ENCODE assay signal across 25 cellular contexts in genomic region chr1:228918335-228918734, GRCh38.
"Had no signal": no experiment of that assay in that cellular context is flagged by ENCODE, and none has a peak within 500 bp of the region (broad histone marks: within the 10 kb centered on the region; RNA-seq: fewer than 3 reads in every experiment).

No MANE protein-coding gene starts in this region.

- H3K4me1 Mint-ChIP-seq: activated CD4-positive, alpha-beta T cell treated with anti-CD3 and anti-CD28 coated beads, Interleukin-2, amount 10 ng/mL, durations not matched to agents 24 days and 14 days had no signal

- H3K36me3 Mint-ChIP-seq: activated naive CD4-positive, alpha-beta T cell treated with anti-CD3 and anti-CD28 coated beads, Interleukin-2, amount 50 U/mL, for 24 hours had no signal

- H3K4me3 Mint-ChIP-seq: activated CD4-positive, alpha-beta T cell treated with anti-CD3 and anti-CD28 coated beads, Interleukin-2, amount 10 ng/mL, durations not matched to agents 24 days and 14 days; activated CD8-positive, alpha-beta memory T cell treated with anti-CD3 and anti-CD28 coated beads, Interleukin-2, amount 10 ng/mL, durations not matched to agents 7 days and 5 days; activated naive CD4-positive, alpha-beta T cell treated with anti-CD3 and anti-CD28 coated beads, Interleukin-2, amount 50 U/mL, for 24 hours; activated T-cell treated with anti-CD3 and anti-CD28 coated beads, Interleukin-2, amount 50 U/mL, for 24 hours; activated T-helper 1 cell treated with anti-CD3 and anti-CD28 coated beads, Interleukin-12 subunit alpha, Interleukin-12 subunit beta, Interleukin-2, Interleukin-4 antibody, amounts not matched to agents 30 ng/mL and 10 ng/mL and 1 ng/mL, durations not matched to agents 14 hours and 24 hours and 36 hours; WTC11 had no signal

- H3K27ac Mint-ChIP-seq: activated CD4-positive, alpha-beta T cell treated with anti-CD3 and anti-CD28 coated beads, Interleukin-2, amount 10 ng/mL, durations not matched to agents 24 days and 14 days; activated CD8-positive, alpha-beta memory T cell treated with anti-CD3 and anti-CD28 coated beads, Interleukin-2, amount 10 ng/mL, durations not matched to agents 7 days and 5 days; activated naive CD4-positive, alpha-beta T cell treated with anti-CD3 and anti-CD28 coated beads, Interleukin-2, amount 50 U/mL, for 24 hours; activated T-cell treated with anti-CD3 and anti-CD28 coated beads, Interleukin-2, amount 50 U/mL, for 24 hours; activated T-helper 1 cell treated with anti-CD3 and anti-CD28 coated beads, Interleukin-12 subunit alpha, Interleukin-12 subunit beta, Interleukin-2, Interleukin-4 antibody, amounts not matched to agents 30 ng/mL and 10 ng/mL and 1 ng/mL, durations not matched to agents 14 hours and 24 hours and 36 hours; T-helper 17 cell; WTC11 had no signal

- DNase-seq: activated CD4-positive, alpha-beta T cell treated with anti-CD3 and anti-CD28 coated beads for 1 hour; activated CD4-positive, alpha-beta T cell treated with anti-CD3 and anti-CD28 coated beads, Interleukin-2, amount 10 ng/mL, durations not matched to agents 24 days and 14 days; activated CD4-positive, alpha-beta T cell treated with anti-CD3 and anti-CD28 coated beads, Interleukin-2, amount 50 U/mL, for 48 hours; activated CD8-positive, alpha-beta memory T cell treated with anti-CD3 and anti-CD28 coated beads, Interleukin-2, amount 10 ng/mL, durations not matched to agents 7 days and 5 days; activated effector memory CD4-positive, alpha-beta T cell treated with Interleukin-2 at 50 U/mL for 16 hours; activated naive CD4-positive, alpha-beta T cell; activated T-cell treated with anti-CD3 and anti-CD28 coated beads, Interleukin-2, amount 50 U/mL, for 24 hours; aorta; NCI-H1092 treated with DMSO at 0.1 percent for 48 hours; NCI-H1417 treated with DMSO at 0.1 percent for 48 hours; NCI-H1694; NCI-H2029; NCI-H2107; NCI-H2171 treated with DMSO at 0.1 percent for 48 hours; NCI-H226; NCI-H774; Peyer's patch; SHP77 treated with DMSO at 0.1 percent for 48 hours; T-helper 17 cell; T-helper 9 cell had no signal

- H3K9me3 ChIP-seq: Peyer's patch had no signal

- H3K9ac ChIP-seq: KMS-11 had no signal

- H3K27me3 Mint-ChIP-seq: activated CD4-positive, alpha-beta T cell treated with anti-CD3 and anti-CD28 coated beads, Interleukin-2, amount 10 ng/mL, durations not matched to agents 24 days and 14 days; activated CD8-positive, alpha-beta memory T cell treated with anti-CD3 and anti-CD28 coated beads, Interleukin-2, amount 10 ng/mL, durations not matched to agents 7 days and 5 days; activated naive CD4-positive, alpha-beta T cell treated with anti-CD3 and anti-CD28 coated beads, Interleukin-2, amount 50 U/mL, for 24 hours; activated T-cell treated with anti-CD3 and anti-CD28 coated beads, Interleukin-2, amount 50 U/mL, for 24 hours; T-helper 17 cell had no signal

- H3K36me3 ChIP-seq: Peyer's patch had no signal

- ATAC-seq: activated CD8-positive, alpha-beta memory T cell treated with anti-CD3 and anti-CD28 coated beads, Interleukin-2, amount 10 ng/mL, durations not matched to agents 7 days and 5 days; T-helper 17 cell; WTC11 had no signal

- H3K4me1 ChIP-seq: Peyer's patch had no signal

- H3K27me3 ChIP-seq: Peyer's patch had no signal

- H3K27ac ChIP-seq: KMS-11, Peyer's patch, RWPE1 had no signal

- H3K9me3 Mint-ChIP-seq: activated CD4-positive, alpha-beta T cell treated with anti-CD3 and anti-CD28 coated beads, Interleukin-2, amount 10 ng/mL, durations not matched to agents 24 days and 14 days; activated naive CD4-positive, alpha-beta T cell treated with anti-CD3 and anti-CD28 coated beads, Interleukin-2, amount 50 U/mL, for 24 hours; activated T-helper 1 cell treated with anti-CD3 and anti-CD28 coated beads, Interleukin-12 subunit alpha, Interleukin-12 subunit beta, Interleukin-2, Interleukin-4 antibody, amounts not matched to agents 30 ng/mL and 10 ng/mL and 1 ng/mL, durations not matched to agents 14 hours and 24 hours and 36 hours had no signal

- H3K4me3 ChIP-seq: Peyer's patch had no signal
